In the genomic region with DNA sequence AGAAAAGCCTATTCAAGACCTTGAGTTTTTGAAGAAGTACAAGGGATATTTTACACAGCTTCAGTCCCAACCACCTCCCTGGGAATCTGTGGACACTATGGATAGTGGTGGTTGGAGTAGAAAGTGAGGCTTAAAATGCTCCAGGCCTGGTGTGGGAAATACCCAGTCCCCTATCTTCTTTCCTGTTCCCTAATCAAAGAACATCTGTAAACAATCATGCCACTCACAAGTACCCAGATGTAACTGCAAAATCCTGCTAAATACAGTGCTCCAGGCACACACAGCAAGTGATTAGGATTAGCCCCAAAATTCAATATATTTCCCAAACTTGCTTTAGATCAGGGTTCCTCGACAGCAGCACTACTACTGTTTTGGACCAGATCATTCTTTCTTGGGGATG, we compare ENCODE assay signal across 32 cellular contexts. TPM values are rescaled to one million over a fixed set of nuclear protein-coding genes. Genes with fewer than 3 reads are reported as not detected.
"Had no signal": no experiment of that assay in that cellular context is flagged by ENCODE, and none has a peak within 500 bp of the region (broad histone marks: within the 10 kb centered on the region; RNA-seq: fewer than 3 reads in every experiment).

No MANE protein-coding gene starts in this region.

- H3K9me3 ChIP-seq: stomach, suprapubic skin, testis, thoracic aorta, thyroid gland, tibial artery, tibial nerve, transverse colon, upper lobe of left lung, upper lobe of right lung, uterus, vagina had no signal

- DNase-seq: stimulated activated CD4-positive, alpha-beta T cell treated with anti-CD3 and anti-CD28 coated beads, Interleukin-2, amount 100 ng/mL, for 48 hours; stimulated activated CD4-positive, alpha-beta T cell treated with anti-CD3 and anti-CD28 coated beads, Interleukin-4, amount 100 ng/mL, for 1 hour; stimulated activated CD4-positive, alpha-beta T cell treated with anti-CD3 and anti-CD28 coated beads, Interleukin-4, amount 100 ng/mL, for 24 hours; stimulated activated CD4-positive, alpha-beta T cell treated with anti-CD3 and anti-CD28 coated beads, Interleukin-4, amount 100 ng/mL, for 4 hours; stimulated activated CD8-positive, alpha-beta memory T cell treated with anti-CD3 and anti-CD28 coated beads, Interleukin-4, amount 100 ng/mL, for 48 hours; stimulated activated naive B cell treated with anti-CD40 and anti-IgM and Interleukin-4, amounts not matched to agents 10 μg/mL and 1 μg/mL and 100 μg/mL, for 72 hours; stimulated activated naive CD4-positive, alpha-beta T cell; stimulated activated naive CD4-positive, alpha-beta T cell treated with Interleukin-2 at 50 U/mL for 16 hours; stimulated activated naive CD8-positive, alpha-beta T cell treated with anti-CD3 and anti-CD28 coated beads, Interleukin-15, amount 100 ng/mL, for 72 hours; stimulated activated naive CD8-positive, alpha-beta T cell treated with anti-CD3 and anti-CD28 coated beads, Interleukin-15, Interleukin-2, amounts not matched to agents 100 U/mL and 50 U/mL, for 24 hours; stomach; substantia nigra; testis; thyroid gland; tibial artery; transverse colon; trophoblast cell; upper lobe of left lung; upper lobe of right lung; uterus had no signal

- H3K4me1 Mint-ChIP-seq: stimulated activated effector memory CD8-positive, alpha-beta T cell treated with anti-CD3 and anti-CD28 coated beads, Interleukin-12 subunit alpha, Interleukin-12 subunit beta, amount 100 ng/mL, for 72 hours; stimulated activated memory B cell treated with anti-CD40 and anti-IgM and Interleukin-4, amounts not matched to agents 10 μg/mL and 1 μg/mL and 100 μg/mL, for 72 hours; stimulated activated naive B cell treated with anti-CD40 and anti-IgM and Interleukin-4, amounts not matched to agents 10 μg/mL and 1 μg/mL and 100 μg/mL, for 72 hours; stimulated activated naive CD8-positive, alpha-beta T cell treated with anti-CD3 and anti-CD28 coated beads, Interleukin-15, amount 100 ng/mL, for 72 hours had no signal

- H3K36me3 Mint-ChIP-seq: stimulated activated effector memory CD8-positive, alpha-beta T cell treated with anti-CD3 and anti-CD28 coated beads, Interleukin-12 subunit alpha, Interleukin-12 subunit beta, amount 100 ng/mL, for 72 hours; stimulated activated memory B cell treated with anti-CD40 and anti-IgM and Interleukin-4, amounts not matched to agents 10 μg/mL and 1 μg/mL and 100 μg/mL, for 72 hours; stimulated activated naive B cell treated with anti-CD40 and anti-IgM and Interleukin-4, amounts not matched to agents 10 μg/mL and 1 μg/mL and 100 μg/mL, for 72 hours; type B pancreatic cell had no signal

- H3K9me3 Mint-ChIP-seq: stimulated activated effector memory CD8-positive, alpha-beta T cell treated with anti-CD3 and anti-CD28 coated beads, Interleukin-12 subunit alpha, Interleukin-12 subunit beta, amount 100 ng/mL, for 72 hours; stimulated activated naive CD8-positive, alpha-beta T cell treated with anti-CD3 and anti-CD28 coated beads, Interleukin-15, Interleukin-2, amounts not matched to agents 100 ng/mL and 50 ng/mL, for 24 hours; type B pancreatic cell had no signal

- H3K4me1 ChIP-seq: stomach, suprapubic skin, testis, thyroid gland, tibial artery, transverse colon, upper lobe of left lung, upper lobe of right lung, uterus, vagina had no signal

- H3K27me3 ChIP-seq: stomach, suprapubic skin, testis, thyroid gland, tibial artery, tibial nerve, transverse colon, upper lobe of left lung, upper lobe of right lung, uterus, vagina had no signal

- FAIRE-seq: urothelium cell line had no signal

- H3K27ac ChIP-seq: stomach, suprapubic skin, testis, thoracic aorta, thyroid gland, tibial artery, tibial nerve, transverse colon, upper lobe of left lung, upper lobe of right lung, uterus, vagina had no signal

- H3K36me3 ChIP-seq: stomach, suprapubic skin, thoracic aorta, thyroid gland, tibial artery, tibial nerve, transverse colon, upper lobe of left lung, upper lobe of right lung, uterus, vagina had no signal

- H3K4me3 Mint-ChIP-seq: stimulated activated effector memory CD8-positive, alpha-beta T cell treated with anti-CD3 and anti-CD28 coated beads, Interleukin-12 subunit alpha, Interleukin-12 subunit beta, amount 100 ng/mL, for 72 hours; stimulated activated memory B cell treated with anti-CD40 and anti-IgM and Interleukin-4, amounts not matched to agents 10 μg/mL and 1 μg/mL and 100 μg/mL, for 72 hours; stimulated activated naive B cell treated with anti-CD40 and anti-IgM and Interleukin-4, amounts not matched to agents 10 μg/mL and 1 μg/mL and 100 μg/mL, for 72 hours; stimulated activated naive CD8-positive, alpha-beta T cell treated with anti-CD3 and anti-CD28 coated beads, Interleukin-15, amount 100 ng/mL, for 72 hours; stimulated activated naive CD8-positive, alpha-beta T cell treated with anti-CD3 and anti-CD28 coated beads, Interleukin-15, Interleukin-2, amounts not matched to agents 100 ng/mL and 50 ng/mL, for 24 hours; type B pancreatic cell had no signal

- H3K27me3 Mint-ChIP-seq: stimulated activated naive CD8-positive, alpha-beta T cell treated with anti-CD3 and anti-CD28 coated beads, Interleukin-15, Interleukin-2, amounts not matched to agents 100 ng/mL and 50 ng/mL, for 24 hours; type B pancreatic cell had no signal

- H3K4me3 ChIP-seq: stomach, suprapubic skin, testis, thoracic aorta, thyroid gland, tibial artery, tibial nerve, transverse colon, upper lobe of left lung, upper lobe of right lung, uterus, vagina had no signal

- H3K27ac Mint-ChIP-seq: stimulated activated effector memory CD8-positive, alpha-beta T cell treated with anti-CD3 and anti-CD28 coated beads, Interleukin-12 subunit alpha, Interleukin-12 subunit beta, amount 100 ng/mL, for 72 hours; stimulated activated memory B cell treated with anti-CD40 and anti-IgM and Interleukin-4, amounts not matched to agents 10 μg/mL and 1 μg/mL and 100 μg/mL, for 72 hours; stimulated activated naive B cell treated with anti-CD40 and anti-IgM and Interleukin-4, amounts not matched to agents 10 μg/mL and 1 μg/mL and 100 μg/mL, for 72 hours; stimulated activated naive CD8-positive, alpha-beta T cell treated with anti-CD3 and anti-CD28 coated beads, Interleukin-15, amount 100 ng/mL, for 72 hours; stimulated activated naive CD8-positive, alpha-beta T cell treated with anti-CD3 and anti-CD28 coated beads, Interleukin-15, Interleukin-2, amounts not matched to agents 100 ng/mL and 50 ng/mL, for 24 hours; type B pancreatic cell had no signal

- ATAC-seq: stimulated activated effector memory CD8-positive, alpha-beta T cell treated with anti-CD3 and anti-CD28 coated beads, Interleukin-12 subunit alpha, Interleukin-12 subunit beta, amount 100 ng/mL, for 72 hours; stimulated activated memory B cell treated with anti-CD40 and anti-IgM and Interleukin-4, amounts not matched to agents 10 μg/mL and 1 μg/mL and 100 μg/mL, for 72 hours; stimulated activated naive B cell treated with anti-CD40 and anti-IgM and Interleukin-4, amounts not matched to agents 10 μg/mL and 1 μg/mL and 100 μg/mL, for 72 hours; stimulated activated naive CD8-positive, alpha-beta T cell treated with anti-CD3 and anti-CD28 coated beads, Interleukin-15, amount 100 ng/mL, for 72 hours; stimulated activated naive CD8-positive, alpha-beta T cell treated with anti-CD3 and anti-CD28 coated beads, Interleukin-15, Interleukin-2, amounts not matched to agents 100 U/mL and 50 U/mL, for 24 hours; upper lobe of right lung had no signal

RNA-seq across cellular contexts. Expression of gene TMEM215, which starts 46.0 kb away (rescaled TPM):
- total RNA-seq: stomach, subcutaneous adipose tissue, thoracic aorta, thyroid gland, transverse colon, upper lobe of left lung, upper lobe of right lung, ureter, vagina had no signal
- polyA plus RNA-seq: stomach, urinary bladder had no signal
